In the genomic region with DNA sequence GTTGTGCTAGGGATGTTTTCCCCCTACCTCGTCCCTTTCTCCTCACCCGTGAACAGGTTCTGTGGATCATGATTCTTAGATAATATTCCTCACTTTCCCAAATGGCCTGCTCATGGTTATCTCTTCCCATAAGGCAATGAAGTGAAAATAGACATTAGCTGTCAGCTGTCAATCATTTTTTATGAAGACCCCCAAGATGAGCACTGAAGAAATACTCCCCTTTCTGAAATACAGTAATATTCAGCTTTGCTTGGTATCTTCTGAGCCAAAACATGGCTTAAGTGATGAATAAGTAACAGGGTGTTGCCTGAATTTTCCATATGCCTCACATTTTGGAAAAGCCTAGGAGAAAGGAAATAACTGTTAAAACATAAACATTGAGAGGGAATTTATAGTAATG, we compare ENCODE assay signal across 31 cellular contexts.
"Had no signal": no experiment of that assay in that cellular context is flagged by ENCODE, and none has a peak within 500 bp of the region (broad histone marks: within the 10 kb centered on the region; RNA-seq: fewer than 3 reads in every experiment).

No MANE protein-coding gene starts in this region.

- H3K4me1 ChIP-seq: ascending aorta, breast epithelium, esophagus muscularis mucosa, gastroesophageal sphincter had no signal

- ATAC-seq: activated naive CD8-positive, alpha-beta T cell treated with anti-CD3 and anti-CD28 coated beads, Interleukin-2, amount 50 U/mL, for 24 hours; effector memory CD8-positive, alpha-beta T cell; gastroesophageal sphincter; heart right ventricle; WTC11 had no signal

- H3K79me2 ChIP-seq: hepatocyte had no signal

- H3K36me3 ChIP-seq: adrenal gland, ascending aorta, breast epithelium, cardiac muscle cell, esophagus muscularis mucosa, gastroesophageal sphincter, heart right ventricle had no signal

- FAIRE-seq: TTC549 had no signal

- DNase-seq: activated CD4-positive, alpha-beta memory T cell treated with anti-CD3 and anti-CD28 coated beads, Interleukin-2, amount 10 ng/mL, durations not matched to agents 7 days and 5 days; activated CD4-positive, alpha-beta T cell treated with anti-CD3 and anti-CD28 coated beads for 1 hour; activated CD4-positive, alpha-beta T cell treated with anti-CD3 and anti-CD28 coated beads for 4 hours; activated CD4-positive, alpha-beta T cell treated with anti-CD3 and anti-CD28 coated beads, Interleukin-2, amount 10 ng/mL, durations not matched to agents 7 days and 5 days; activated CD4-positive, alpha-beta T cell treated with anti-CD3 and anti-CD28 coated beads, Interleukin-2, amount 50 U/mL, for 4 hours; activated CD8-positive, alpha-beta memory T cell treated with anti-CD3 and anti-CD28 coated beads for 24 hours; activated effector memory CD4-positive, alpha-beta T cell treated with anti-CD3 and anti-CD28 coated beads, Interleukin-2, amount 50 U/mL, for 16 hours; activated naive CD4-positive, alpha-beta T cell treated with anti-CD3 and anti-CD28 coated beads for 36 hours; activated naive CD8-positive, alpha-beta T cell treated with anti-CD3 and anti-CD28 coated beads for 36 hours; activated naive CD8-positive, alpha-beta T cell treated with anti-CD3 and anti-CD28 coated beads, Interleukin-2, amount 50 U/mL, for 24 hours; activated T-cell treated with anti-CD3 and anti-CD28 coated beads, Interleukin-2, amount 50 U/mL, for 48 hours; amygdala; central memory CD4-positive, alpha-beta T cell; cerebellar nuclear complex; dermis blood vessel endothelial cell; effector CD4-positive, alpha-beta T cell; effector memory CD8-positive, alpha-beta T cell; foreskin melanocyte; heart right ventricle; T-helper 2 cell had no signal

- H3K27me3 ChIP-seq: adrenal gland, ascending aorta, breast epithelium, cardiac muscle cell, esophagus muscularis mucosa, gastroesophageal sphincter, heart right ventricle, hepatocyte had no signal

- H3K4me2 ChIP-seq: hepatocyte had no signal

- H3K9me3 ChIP-seq: adrenal gland, ascending aorta, breast epithelium, esophagus muscularis mucosa, gastroesophageal sphincter had no signal

- H3K4me3 ChIP-seq: adrenal gland, ascending aorta, breast epithelium, cardiac muscle cell, coronary artery, esophagus muscularis mucosa, gastroesophageal sphincter, heart right ventricle, hepatocyte had no signal

- H2AFZ ChIP-seq: hepatocyte had no signal

- H3K27ac ChIP-seq: adrenal gland, ascending aorta, breast epithelium, cardiac muscle cell, coronary artery, esophagus muscularis mucosa, gastroesophageal sphincter, hepatocyte, VCaP had no signal
